27 cellular contexts compared by ENCODE assay signal in the genomic region with DNA sequence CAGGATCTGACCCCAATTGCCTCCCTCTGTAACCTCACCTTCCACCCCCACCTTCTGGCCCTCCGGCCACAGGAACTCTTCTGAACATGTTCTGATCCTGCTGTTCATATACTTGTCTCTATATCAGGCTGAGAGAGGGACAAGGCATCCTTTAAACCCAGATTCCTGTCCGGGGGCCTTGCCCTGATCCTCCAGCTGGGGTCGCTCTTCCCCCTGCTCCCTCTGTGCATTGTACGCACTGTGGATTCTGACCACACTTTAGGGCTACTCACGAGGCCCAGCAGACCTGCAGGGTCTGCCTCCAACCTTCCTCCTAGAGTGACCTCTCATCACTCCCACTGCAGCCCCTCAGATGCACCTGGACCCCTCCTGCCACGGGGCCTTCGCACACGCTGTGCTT.
A peak's percentile ranks its signal among the peaks of the same experiment; 100 is the strongest.
DNase-seq lines count a peak whose midpoint lies in the region; ATAC-seq and TF ChIP-seq lines count a peak whose summit lies in the region.
"Had no signal": no experiment of that assay in that cellular context is flagged by ENCODE, and none has a peak within 500 bp of the region (broad histone marks: within the 10 kb centered on the region; RNA-seq: fewer than 3 reads in every experiment).

No MANE protein-coding gene starts in this region.

- no peaks in the 10 kb centered on the region for H3K27me3 ChIP-seq in H7 (ENCODE audit: control insufficient read depth, insufficient read depth, low read length)
- 0 out of 2 replicates have a peak, but pooled peaks cover 5% of the 10 kb centered on the region for H3K27me3 ChIP-seq in Panc1 (ENCODE audit: control insufficient read depth, insufficient read depth, low read length)
- H3K27me3 ChIP-seq: BLaER1 treated with 17β-estradiol and CSF1 and Interleukin-3, amounts not matched to agents 10 nM and 100 nM; breast epithelium; tibial nerve had no signal

- no peak overlapping the region for H3K27ac ChIP-seq in Panc1 (ENCODE audit: low read length)
- H3K27ac ChIP-seq: BLaER1 treated with 17β-estradiol and CSF1 and Interleukin-3, amounts not matched to agents 10 nM and 100 nM; breast epithelium; tibial nerve had no signal

- ATAC-seq in Panc1 (no peak), HG03565 (IDR thresholded peaks at IDR 0.05; ENCODE audit: unreplicated experiment) (no peak), GM18870 (IDR thresholded peaks at IDR 0.05; ENCODE audit: unreplicated experiment) (no peak)
- ATAC-seq: left colon had no signal

- H3K36me3 ChIP-seq in H7 (replicated peaks; ENCODE audit: control insufficient read depth, insufficient read depth, low read length) (no peaks in the 10 kb centered on the region), Panc1 (ENCODE audit: control insufficient read depth, insufficient read depth, low read length) (no peaks in the 10 kb centered on the region)
- H3K36me3 ChIP-seq: BLaER1 treated with 17β-estradiol and CSF1 and Interleukin-3, amounts not matched to agents 10 nM and 100 nM; breast epithelium; tibial nerve had no signal

- in situ Hi-C loops in Panc1 (cut with HindIII; ENCODE audit: low pct_unique_long_range_greater_than_20kb, low sequenced_read_pairs): no loop called here

- intact Hi-C loops in Panc1 (cut with micrococcal nuclease; ENCODE audit: unreplicated experiment): no loop called here

- H3K9me3 ChIP-seq in Panc1 (ENCODE audit: control insufficient read depth, insufficient read depth, low read depth, low read length): no peaks in the 10 kb centered on the region
- H3K9me3 ChIP-seq: breast epithelium, Caco-2, tibial nerve had no signal

- CTCF ChIA-PET in Panc1 (lab: Charles Lee): no interaction called here

- no peaks in the 10 kb centered on the region for H3K4me1 ChIP-seq in Panc1 (ENCODE audit: control insufficient read depth, insufficient read depth, low read length)
- H3K4me1 ChIP-seq: breast epithelium, Caco-2, tibial nerve had no signal

- peak; percentile 41; the same call in 1 of the 2 replicates for TF ChIP-seq CTCF in Panc1 (IDR thresholded peaks at IDR 0.05)

- POLR2A ChIA-PET in Panc1 (lab: Charles Lee): no interaction called here

- BruUV-seq in Panc1 (replicated peaks; lab: Mats Ljungman, UMichigan): no TSS peak

- DNase-seq in ELF-1 (ENCODE audit: low read depth, low spot score) (peak; percentile 20), H7 (peak; percentile 67), Panc1 (ENCODE audit: low read depth, low spot score) (no peak), iPS-NIHi11 (ENCODE audit: low spot score) (peak; percentile 33), NCI-H2029 treated with DMSO at 0.1 percent for 48 hours (lab: John Stamatoyannopoulos, UW) (no peak)
- DNase-seq: activated CD4-positive, alpha-beta T cell treated with anti-CD3 and anti-CD28 coated beads, Interleukin-2, amount 50 U/mL, for 1 hour; activated CD4-positive, CD25-positive, alpha-beta regulatory T cell; activated effector memory CD4-positive, alpha-beta T cell treated with anti-CD3 and anti-CD28 coated beads, Interleukin-2, amount 50 U/mL, for 16 hours; activated T-cell treated with anti-CD3 and anti-CD28 coated beads, Interleukin-2, amount 50 U/mL, for 1 hour; anterior cingulate cortex; Caco-2; DMS79; GDM1; hippocampal formation; IMR-90; left colon; mammary epithelial cell; NCI-H1105 treated with DMSO at 0.1 percent for 48 hours; NCI-H187 treated with DMSO at 0.1 percent for 48 hours; NCI-H524 treated with DMSO at 0.1 percent for 48 hours; RPMI8226; stimulated activated CD4-positive, alpha-beta T cell treated with anti-CD3 and anti-CD28 coated beads, Interleukin-4, amount 100 ng/mL, for 24 hours had no signal

- no peak overlapping the region for H3K4me3 ChIP-seq in H7 (ENCODE audit: insufficient read depth, low read depth, low read length)
- no peak overlapping the region for H3K4me3 ChIP-seq in Panc1 (ENCODE audit: low read depth in 2 of 2, low read length in 2 of 2)
- H3K4me3 ChIP-seq: BLaER1 treated with 17β-estradiol and CSF1 and Interleukin-3, amounts not matched to agents 10 nM and 100 nM; breast epithelium; tibial nerve had no signal

Comparison
In these comparisons a context has a peak if more than half of its experiments do, and no peak if none do; other contexts are left out.
1. DNase-seq: peak in ELF-1 (single experiment), H7 (single experiment) and iPS-NIHi11 (single experiment); none in Panc1 (single experiment) and NCI-H2029 treated with DMSO at 0.1 percent for 48 hours (single experiment).